ENCODE assay signal across 17 cellular contexts in genomic region chr20:11216451-11217314, GRCh38.
DNase-seq lines count a peak whose midpoint lies in the region; ATAC-seq and TF ChIP-seq lines count a peak whose summit lies in the region.
"Had no signal": no experiment of that assay in that cellular context is flagged by ENCODE, and none has a peak within 500 bp of the region (broad histone marks: within the 10 kb centered on the region; RNA-seq: fewer than 3 reads in every experiment).

No MANE protein-coding gene starts in this region.

- H2BK15ac ChIP-seq in neuronal stem cell (ENCODE audit: low read length) (no peak overlapping the region), H9 (ENCODE audit: low read depth, low read length) (no peak overlapping the region)

- H2BK20ac ChIP-seq in H9 (ENCODE audit: low read depth, low read length, poor library complexity, severe bottlenecking): no peak overlapping the region

- no peaks in the 10 kb centered on the region for H3K36me3 ChIP-seq in SJSA1
- H3K36me3 ChIP-seq in neuronal stem cell (replicated peaks in 1 of 2; ENCODE audit: control insufficient read depth in 2 of 2, insufficient read depth in 2 of 2, low read length in 2 of 2): no peaks in the 10 kb centered on the region

- no peak overlapping the region for H3K4ac ChIP-seq in neuronal stem cell (ENCODE audit: low read length)
- H3K4ac ChIP-seq in H9 (ENCODE audit: low read depth, low read length): no peak overlapping the region

- no peaks in the 10 kb centered on the region for H4K20me1 ChIP-seq in H9 (ENCODE audit: control insufficient read depth, insufficient read depth, insufficient read length)

- peak in 1 of 2 experiments; percentile 65 for DNase-seq in SJSA1 (ENCODE audit: low read depth in 1 of 2, low spot score in 2 of 2)
- DNase-seq in glomerular visceral epithelial cell (ENCODE audit: extremely low spot score): peak; percentile 32
- DNase-seq in neuronal stem cell (ENCODE audit: low spot score): no peak
- DNase-seq in H9: no peak
- DNase-seq in C1 segment of cervical spinal cord (lab: John Stamatoyannopoulos, UW): no peak
- no peak for DNase-seq in NCI-H748 (lab: John Stamatoyannopoulos, UW; ENCODE audit: unreplicated experiment)
- DNase-seq: activated CD4-positive, alpha-beta T cell treated with anti-CD3 and anti-CD28 coated beads for 48 hours; activated gamma-delta T cell; CD8-positive, alpha-beta T cell; dorsolateral prefrontal cortex; hypothalamus; naive thymus-derived CD4-positive, alpha-beta T cell; NCI-H526 treated with DMSO at 0.1 percent for 48 hours; stimulated activated CD4-positive, alpha-beta T cell treated with anti-CD3 and anti-CD28 coated beads, Interleukin-2, amount 100 ng/mL, for 48 hours had no signal

- no peaks in the 10 kb centered on the region for H3K36me3 Mint-ChIP-seq in H9 (ENCODE audit: insufficient read depth in 1 of 3, low read depth in 3 of 3)
- H3K36me3 Mint-ChIP-seq: CD8-positive, alpha-beta T cell; naive thymus-derived CD4-positive, alpha-beta T cell had no signal

- H3K56ac ChIP-seq in H9 (ENCODE audit: insufficient read length, low read depth, low read length): no peak overlapping the region

- no peak overlapping the region for H3K14ac ChIP-seq in neuronal stem cell (ENCODE audit: low read length)
- H3K14ac ChIP-seq in H9 (ENCODE audit: insufficient read depth, low read length): no peak overlapping the region

- H3K4me2 ChIP-seq in neuronal stem cell (ENCODE audit: insufficient read depth, low read length, poor library complexity, severe bottlenecking) (no peak overlapping the region), H9 (ENCODE audit: insufficient read depth, insufficient read length, low read length) (no peak overlapping the region)

- H4K8ac ChIP-seq in neuronal stem cell (ENCODE audit: low read depth, low read length) (no peak overlapping the region), H9 (replicated peaks; ENCODE audit: insufficient read length, low read depth, low read length) (no peak overlapping the region)

- H3K27me3 ChIP-seq in SJSA1 (replicated peaks) (no peaks in the 10 kb centered on the region), neuronal stem cell (ENCODE audit: control insufficient read depth in 3 of 3, insufficient read depth in 3 of 3, low read depth in 1 of 3, low read length in 3 of 3) (no peaks in the 10 kb centered on the region), H9 (ENCODE audit: insufficient read depth, low read length) (no peaks in the 10 kb centered on the region; the same call in 1 of the 2 replicates)
- H3K27me3 ChIP-seq: dorsolateral prefrontal cortex had no signal

- H4K5ac ChIP-seq in H9 (ENCODE audit: insufficient read length, low read depth, low read length): no peak overlapping the region

- H3K27ac ChIP-seq in C4-2B (peak overlapping the region; percentile 41), SJSA1 (peak overlapping the region; percentile 55), neuronal stem cell (replicated peaks; ENCODE audit: low read length) (no peak overlapping the region), H9 (ENCODE audit: insufficient read length, low read depth, low read length) (no peak overlapping the region)

- H3K9me3 ChIP-seq in SJSA1 (replicated peaks): no peaks in the 10 kb centered on the region
- no peaks in the 10 kb centered on the region for H3K9me3 ChIP-seq in neuronal stem cell (replicated peaks in 1 of 2; ENCODE audit: control insufficient read depth in 2 of 2, insufficient read depth in 1 of 2, low read depth in 1 of 2, low read length in 2 of 2)
- H3K9me3 ChIP-seq in H9 (ENCODE audit: control insufficient read depth, low read depth, low read length): no peaks in the 10 kb centered on the region

- H4K91ac ChIP-seq in neuronal stem cell (ENCODE audit: low read depth, low read length, poor library complexity) (no peak overlapping the region), H9 (ENCODE audit: insufficient read length, low read depth, low read length) (no peak overlapping the region)

- H3K4me3 ChIP-seq in SJSA1 (no peak overlapping the region), neuronal stem cell (ENCODE audit: low read length in 2 of 2) (no peak overlapping the region)
- H3K4me3 ChIP-seq: dorsolateral prefrontal cortex had no signal

- H2BK5ac ChIP-seq in neuronal stem cell (ENCODE audit: low read length): no peak overlapping the region
- H2BK5ac ChIP-seq in H9 (ENCODE audit: insufficient read length, low read length): no peak overlapping the region

- H3K27ac Mint-ChIP-seq in H9: peak overlapping the region in 1 of 3 experiments; percentile 11; a peak in 1 of 7 replicates
- H3K27ac Mint-ChIP-seq: CD8-positive, alpha-beta T cell; naive thymus-derived CD4-positive, alpha-beta T cell; stimulated activated naive CD8-positive, alpha-beta T cell treated with anti-CD3 and anti-CD28 coated beads, Interleukin-15, Interleukin-2, amounts not matched to agents 100 ng/mL and 50 ng/mL, for 24 hours had no signal

- no peak overlapping the region for H3K18ac ChIP-seq in neuronal stem cell (ENCODE audit: low read length)
- H3K18ac ChIP-seq in H9 (ENCODE audit: insufficient read length, low read depth, low read length): no peak overlapping the region

- H3K23me2 ChIP-seq in H9 (ENCODE audit: insufficient read length, low read depth, low read length, poor library complexity, severe bottlenecking): no peaks in the 10 kb centered on the region

- H3K4me1 ChIP-seq in SJSA1 (replicated peaks): peaks cover 27% of the 10 kb centered on the region
- H3K4me1 ChIP-seq in neuronal stem cell (ENCODE audit: control insufficient read depth in 2 of 2, insufficient read depth in 1 of 2, low read depth in 1 of 2, low read length in 2 of 2): peaks cover 6 to 7% of the 10 kb centered on the region in 2 donors
- H3K4me1 ChIP-seq in H9 (ENCODE audit: insufficient read depth, low read length): no peaks in the 10 kb centered on the region

- H3T11ph ChIP-seq in H9 (ENCODE audit: low read length): no peak overlapping the region

- no peaks in the 10 kb centered on the region for H3K9me3 Mint-ChIP-seq in H9
- H3K9me3 Mint-ChIP-seq: CD8-positive, alpha-beta T cell; stimulated activated naive CD8-positive, alpha-beta T cell treated with anti-CD3 and anti-CD28 coated beads, Interleukin-15, Interleukin-2, amounts not matched to agents 100 ng/mL and 50 ng/mL, for 24 hours had no signal

- H3K79me1 ChIP-seq in neuronal stem cell (ENCODE audit: low read depth, low read length): no peaks in the 10 kb centered on the region
- no peaks in the 10 kb centered on the region for H3K79me1 ChIP-seq in H9 (ENCODE audit: insufficient read depth, low read depth, low read length, poor library complexity, severe bottlenecking)

- H3K9ac ChIP-seq in neuronal stem cell (ENCODE audit: low read depth, low read length, poor library complexity) (no peak overlapping the region), H9 (ENCODE audit: extremely low read depth, insufficient read length, low read length) (no peak overlapping the region)

- H3K4me1 Mint-ChIP-seq in H9: peaks cover 5 to 6% of the 10 kb centered on the region in 2 experiments
- H3K4me1 Mint-ChIP-seq: naive thymus-derived CD4-positive, alpha-beta T cell had no signal

- no peak overlapping the region for H2BK12ac ChIP-seq in neuronal stem cell (ENCODE audit: low read length)
- no peak overlapping the region for H2BK12ac ChIP-seq in H9 (ENCODE audit: insufficient read length, low read depth, low read length)

- WGBS in neuronal stem cell (ENCODE audit: extremely low coverage in 2 of 2, insufficient read length in 2 of 2, insufficient replicate concordance in 1 of 2), 2 donors: no CpG with 5 or more reads among the region's 7 CpGs
- WGBS in H9 (ENCODE audit: extremely low coverage, insufficient read length, low lambda C conversion rate): no CpG with 5 or more reads among the region's 7 CpGs

- H2AFZ ChIP-seq in neuronal stem cell (ENCODE audit: low read length) (peak overlapping the region; percentile 25), H9 (ENCODE audit: low read length) (no peak overlapping the region)

- no peak overlapping the region for H2BK120ac ChIP-seq in neuronal stem cell (ENCODE audit: low read depth, low read length)
- no peak overlapping the region for H2BK120ac ChIP-seq in H9 (ENCODE audit: low read depth, low read length, poor library complexity, severe bottlenecking)

- no peak for TF ChIP-seq CTCF in C4-2B (conservative IDR thresholded peaks at IDR 0.05)
- no peak for TF ChIP-seq CTCF in H9 (conservative IDR thresholded peaks at IDR 0.05)

- no peaks in the 10 kb centered on the region for H3K79me2 ChIP-seq in H9 (ENCODE audit: insufficient read depth, low read length)

- no peak overlapping the region for H2AK5ac ChIP-seq in neuronal stem cell (ENCODE audit: low read depth, low read length)
- H2AK5ac ChIP-seq in H9 (ENCODE audit: insufficient read length, low read length): no peak overlapping the region

- ATAC-seq in HG03460 (IDR thresholded peaks at IDR 0.05; ENCODE audit: unreplicated experiment): no peak
- ATAC-seq: CD8-positive, alpha-beta T cell; naive thymus-derived CD4-positive, alpha-beta T cell had no signal

- no peak overlapping the region for H3K23ac ChIP-seq in neuronal stem cell (ENCODE audit: low read depth, low read length, poor library complexity)
- no peak overlapping the region for H3K23ac ChIP-seq in H9 (ENCODE audit: insufficient read length, low read depth, low read length)

- no peak overlapping the region for H3K4me3 Mint-ChIP-seq in H9
- H3K4me3 Mint-ChIP-seq: CD8-positive, alpha-beta T cell; naive thymus-derived CD4-positive, alpha-beta T cell; stimulated activated naive CD8-positive, alpha-beta T cell treated with anti-CD3 and anti-CD28 coated beads, Interleukin-15, Interleukin-2, amounts not matched to agents 100 ng/mL and 50 ng/mL, for 24 hours had no signal

- H3K27me3 Mint-ChIP-seq in H9 (ENCODE audit: low read depth): no peaks in the 10 kb centered on the region
- H3K27me3 Mint-ChIP-seq: stimulated activated naive CD8-positive, alpha-beta T cell treated with anti-CD3 and anti-CD28 coated beads, Interleukin-15, Interleukin-2, amounts not matched to agents 100 ng/mL and 50 ng/mL, for 24 hours had no signal

Comparison
In these comparisons a context has a peak if more than half of its experiments do, and no peak if none do; other contexts are left out.
1. H3K27ac ChIP-seq: peak in C4-2B (single experiment) and SJSA1 (single experiment); none in neuronal stem cell (single experiment) and H9 (single experiment).